8 cellular contexts compared by ENCODE assay signal in the genomic region with DNA sequence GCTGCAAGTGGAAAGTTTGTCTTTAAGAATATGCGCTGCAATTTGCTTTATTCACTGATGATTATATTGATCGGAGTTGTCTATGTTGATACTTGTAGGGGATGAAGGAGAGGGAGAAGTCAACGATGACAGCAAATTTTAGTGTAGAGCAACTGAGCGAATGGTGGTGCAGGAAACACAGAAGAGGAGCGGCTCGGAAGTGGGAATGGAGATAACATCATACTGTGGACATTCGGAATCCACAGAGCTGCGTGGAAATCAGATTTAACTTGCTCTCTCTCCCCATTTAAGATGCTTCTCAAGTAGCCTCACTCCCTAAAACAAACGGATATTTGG. TPM values are rescaled to one million over a fixed set of nuclear protein-coding genes. Genes with fewer than 3 reads are reported as not detected.
DNase-seq lines count a peak whose midpoint lies in the region; FAIRE-seq and TF ChIP-seq lines count a peak whose summit lies in the region.

No MANE protein-coding gene starts in this region.

- H3K36me3 ChIP-seq in SK-N-MC (ENCODE audit: insufficient read depth, low read length): peaks cover 27% of the 10 kb centered on the region

- H3K9ac ChIP-seq in SK-N-MC (ENCODE audit: insufficient read length): peak overlapping the region; percentile 89

- peak; percentile 28 for FAIRE-seq in GM12891 (lab: Jason Lieb, UNC)

- H3K27ac ChIP-seq in SK-N-MC: no peak overlapping the region

- TF ChIP-seq CTCF in fibroblast of pulmonary artery (IDR thresholded peaks at IDR 0.05; ENCODE audit: low read length, missing control alignments) (no peak), retinal pigment epithelial cell (conservative IDR thresholded peaks at IDR 0.05; ENCODE audit: low read depth, low read length) (no peak)

- H3K9me3 ChIP-seq in SK-N-MC (ENCODE audit: low read depth, low read length): no peaks in the 10 kb centered on the region

- H3K4me3 ChIP-seq in SK-N-MC: peak overlapping the region; percentile 99
- H3K4me3 ChIP-seq in fibroblast of pulmonary artery (replicated peaks; ENCODE audit: low read depth, low read length): peak overlapping the region; percentile 94
- peak overlapping the region; percentile 92 for H3K4me3 ChIP-seq in retinal pigment epithelial cell (ENCODE audit: low read length)

- DNase-seq in GM12891 (ENCODE audit: insufficient read length, low spot score): no peak
- DNase-seq in SK-N-MC (ENCODE audit: low read depth, low spot score): no peak
- no peak for DNase-seq in fibroblast of pulmonary artery (ENCODE audit: low read depth)
- no peak for DNase-seq in retinal pigment epithelial cell (ENCODE audit: low read depth)
- DNase-seq in NCI-H69 (lab: John Stamatoyannopoulos, UW): no peak
- no peak for DNase-seq in activated gamma-delta T cell treated with Interleukin-2 at 50 U/mL for 16 hours
- no peak for DNase-seq in ecto neural progenitor cell (ENCODE audit: low spot score)
- no peak for DNase-seq in NCI-H187 (lab: John Stamatoyannopoulos, UW)

- TF ChIP-seq POLR2A in GM12891 (IDR thresholded peaks at IDR 0.05; ENCODE audit: low read depth, low read length): no peak

TF ChIP-seq in GM12891, 5 proteins besides CTCF, POLR2A, EP300 and RAD21:
- TF ChIP-seq PAX5 (IDR thresholded peaks at IDR 0.05; ENCODE audit: insufficient read depth, low read length, severe bottlenecking): no peak
- no peak for TF ChIP-seq SPI1 (IDR thresholded peaks at IDR 0.05; ENCODE audit: low read depth, low read length)
- no peak for TF ChIP-seq POLR2AphosphoS5 (IDR thresholded peaks at IDR 0.05; ENCODE audit: low read depth, low read length)

RNA-seq across cellular contexts. Expression of gene TMEM14B, which starts 0.7 kb away (rescaled TPM):
- polyA plus RNA-seq in GM12891 (2012; ENCODE audit: low read depth, missing spikeins): 115 TPM

RNA-seq across cellular contexts. Expression of gene TMEM14C, which starts 24.0 kb away (rescaled TPM):
- polyA plus RNA-seq in GM12891 (2012; ENCODE audit: low read depth, missing spikeins): 93.9 TPM

RNA-seq across cellular contexts. Expression of gene PAK1IP1, which starts 52.1 kb away (rescaled TPM):
- 17.4 TPM for polyA plus RNA-seq in GM12891 (2012; ENCODE audit: low read depth, missing spikeins)

RNA-seq across cellular contexts. Expression of gene C6orf52, which starts 52.5 kb away (rescaled TPM):
- polyA plus RNA-seq in GM12891 (2012; ENCODE audit: low read depth, missing spikeins): 1.8 TPM
